8 cellular contexts compared by ENCODE assay signal in the genomic region with DNA sequence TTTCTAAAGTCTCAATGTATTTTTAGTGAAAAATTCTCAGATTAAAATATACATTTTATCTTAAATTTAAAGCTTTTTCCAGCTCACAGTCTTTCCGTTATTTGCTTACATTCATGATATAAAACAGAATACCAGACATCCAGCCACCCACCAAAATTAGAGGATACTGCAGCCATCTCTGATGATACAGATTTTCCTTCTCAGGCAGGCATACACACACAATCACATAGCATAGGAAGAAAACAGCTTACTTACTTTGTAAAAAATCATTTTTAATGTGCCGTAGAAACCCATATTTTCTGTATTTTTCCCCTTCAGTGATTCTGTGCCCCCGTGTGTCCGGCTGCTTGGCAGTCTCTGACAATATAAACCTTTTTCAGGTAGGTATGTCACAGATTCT.
A peak's percentile ranks its signal among the peaks of the same experiment; 100 is the strongest.
DNase-seq lines count a peak whose midpoint lies in the region; TF ChIP-seq lines count a peak whose summit lies in the region.

No MANE protein-coding gene starts in this region.

- H3K36me3 Mint-ChIP-seq in HFFc6 (ENCODE audit: low read depth) (no peaks in the 10 kb centered on the region), MCF 10A (ENCODE audit: insufficient read depth, unreplicated experiment) (peaks cover 22% of the 10 kb centered on the region), mesothelial cell of epicardium (no peaks in the 10 kb centered on the region)
- H3K36me3 Mint-ChIP-seq in CD8-positive, alpha-beta memory T cell, result peaks cover 0 to 3% (median 0%) of the 10 kb centered on the region in 3 donors

- H3K4me3 Mint-ChIP-seq in HFFc6 (peak overlapping the region; percentile 95), MCF 10A (ENCODE audit: unreplicated experiment) (peak overlapping the region; percentile 82), mesothelial cell of epicardium (peak overlapping the region; percentile 81)
- H3K4me3 Mint-ChIP-seq in CD8-positive, alpha-beta memory T cell, result no peak overlapping the region

- intact Hi-C loops in MCF 10A (cut with micrococcal nuclease), result loop anchor here (5.0 kb wide), 1 partner anchor 95 kb away; no protein-coding TSS in a partner anchor

- no peaks in the 10 kb centered on the region for H3K27me3 Mint-ChIP-seq in HFFc6 (ENCODE audit: insufficient read depth)
- H3K27me3 Mint-ChIP-seq in MCF 10A (ENCODE audit: insufficient read depth, unreplicated experiment), result no peaks in the 10 kb centered on the region
- no peaks in the 10 kb centered on the region for H3K27me3 Mint-ChIP-seq in mesothelial cell of epicardium (ENCODE audit: low read depth)
- H3K27me3 Mint-ChIP-seq in CD8-positive, alpha-beta memory T cell, result no peaks in the 10 kb centered on the region

- TF ChIP-seq CTCF in AG04449 (IDR thresholded peaks at IDR 0.05; ENCODE audit: insufficient read depth, low read length, missing control alignments), result no peak
- TF ChIP-seq CTCF in HFFc6 (IDR thresholded peaks at IDR 0.05), result no peak
- no peak for TF ChIP-seq CTCF in MCF 10A (IDR thresholded peaks at IDR 0.05; ENCODE audit: unreplicated experiment)
- no peak for TF ChIP-seq CTCF in mesothelial cell of epicardium (IDR thresholded peaks at IDR 0.05; ENCODE audit: unreplicated experiment)

- BruUV-seq in MCF 10A (replicated peaks; lab: Mats Ljungman, UMichigan), result TSS peak; percentile 75

- POLR2A ChIA-PET in AG04449 (lab: Yijun Ruan, JAX) (interaction anchor here (0.6 to 1.0 kb wide), 3 partner anchors 74 to 1252 kb away, joined by 3 read pairs; a partner anchor contains a TSS), MCF 10A (lab: Yijun Ruan, JAX) (interaction anchor here (0.6 to 4.0 kb wide), 28 partner anchors 9 to 1125 kb away, joined by 3 to 26 read pairs (median 4); a partner anchor contains a TSS)
- POLR2A ChIA-PET in CD8-positive, alpha-beta memory T cell (lab: Charles Lee), result no interaction called here

- DNase-seq in AG04449 (ENCODE audit: low read depth, low spot score) (no peak), HFFc6 (no peak), MCF 10A (ENCODE audit: unreplicated experiment) (no peak), mesothelial cell of epicardium (ENCODE audit: low spot score in 2 of 2, unreplicated experiment in 2 of 2) (no peak)
- DNase-seq in CD8-positive, alpha-beta memory T cell, result no peak
- no peak for DNase-seq in activated CD8-positive, alpha-beta memory T cell treated with anti-CD3 and anti-CD28 coated beads, Interleukin-2, amount 50 U/mL, for 4 hours
- DNase-seq in effector CD4-positive, alpha-beta T cell, result no peak
- DNase-seq in stimulated activated naive CD4-positive, alpha-beta T cell treated with Interleukin-2 at 50 U/mL for 16 hours (lab: John Stamatoyannopoulos, UW), result no peak

- H3K9me3 ChIP-seq in CD8-positive, alpha-beta memory T cell (ENCODE audit: low read length), result no peaks in the 10 kb centered on the region

- H3K4me1 Mint-ChIP-seq in HFFc6 (ENCODE audit: low read depth), result peaks cover 60% of the 10 kb centered on the region
- peaks cover 29% of the 10 kb centered on the region for H3K4me1 Mint-ChIP-seq in MCF 10A (ENCODE audit: insufficient read depth, unreplicated experiment)
- H3K4me1 Mint-ChIP-seq in mesothelial cell of epicardium, result peaks cover 47% of the 10 kb centered on the region
- peaks cover 21 to 48% (median 24%) of the 10 kb centered on the region in 3 donors for H3K4me1 Mint-ChIP-seq in CD8-positive, alpha-beta memory T cell

- H3K27ac Mint-ChIP-seq in HFFc6, result peak overlapping the region; percentile 91
- peak overlapping the region; percentile 83 for H3K27ac Mint-ChIP-seq in MCF 10A (ENCODE audit: low read depth, unreplicated experiment)
- peak overlapping the region; percentile 96 for H3K27ac Mint-ChIP-seq in mesothelial cell of epicardium
- H3K27ac Mint-ChIP-seq in CD8-positive, alpha-beta memory T cell, result peak overlapping the region in 1 of 8 donors; percentile 78

- H3K27ac ChIP-seq in CD8-positive, alpha-beta memory T cell (ENCODE audit: low read depth, low read length), result no peak overlapping the region

- H3K9me3 Mint-ChIP-seq in HFFc6 (no peaks in the 10 kb centered on the region), MCF 10A (ENCODE audit: unreplicated experiment) (no peaks in the 10 kb centered on the region), mesothelial cell of epicardium (no peaks in the 10 kb centered on the region)
- H3K9me3 Mint-ChIP-seq in CD8-positive, alpha-beta memory T cell, result no peaks in the 10 kb centered on the region

- peaks cover 10% of the 10 kb centered on the region for H3K4me1 ChIP-seq in CD8-positive, alpha-beta memory T cell (ENCODE audit: insufficient read depth, low read length)

- no peaks in the 10 kb centered on the region for H3K27me3 ChIP-seq in CD8-positive, alpha-beta memory T cell (ENCODE audit: insufficient read depth, low read length, poor library complexity, severe bottlenecking)

- CTCF ChIA-PET in AG04449 (lab: Yijun Ruan, JAX) (no interaction called here), MCF 10A (lab: Yijun Ruan, JAX) (interaction anchor here (1.0 to 1.7 kb wide), 2 partner anchors 12 to 23 kb away, joined by 5 to 6 read pairs; no protein-coding TSS in a partner anchor)
- CTCF ChIA-PET in CD8-positive, alpha-beta memory T cell (lab: Charles Lee), result no interaction called here

- H3K36me3 ChIP-seq in CD8-positive, alpha-beta memory T cell (ENCODE audit: insufficient read depth, low read length), result no peaks in the 10 kb centered on the region

- H3K4me3 ChIP-seq in AG04449 (ENCODE audit: low read depth, low read length), result peak overlapping the region; percentile 63
- no peak overlapping the region for H3K4me3 ChIP-seq in CD8-positive, alpha-beta memory T cell (ENCODE audit: low read length)

Comparison
In these comparisons a context has a peak if more than half of its experiments do, and no peak if none do; other contexts are left out.
1. H3K4me3 Mint-ChIP-seq: peak in HFFc6 (single experiment), MCF 10A (single experiment) and mesothelial cell of epicardium (single experiment); none in CD8-positive, alpha-beta memory T cell (0 of 7).